ENCODE assay signal across 27 cellular contexts in the genomic region with DNA sequence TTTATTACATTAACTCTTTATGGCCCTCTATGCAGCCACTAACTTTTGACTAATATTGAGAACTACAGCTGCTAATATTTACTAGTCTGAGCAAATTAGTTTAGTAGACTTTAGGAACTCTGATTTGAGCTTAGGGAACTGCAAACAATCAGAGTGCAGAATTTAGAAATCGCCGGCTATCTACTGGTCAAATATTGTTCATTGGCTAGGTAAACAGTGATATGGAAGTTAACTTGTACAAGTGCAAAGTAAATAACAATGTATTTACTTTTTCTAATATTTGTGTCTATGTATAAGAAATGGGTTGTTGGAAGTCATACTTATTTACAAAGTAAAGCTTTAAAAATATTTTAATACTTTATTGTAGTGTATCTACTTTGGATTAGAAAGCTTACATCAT.
"Had no signal": no experiment of that assay in that cellular context is flagged by ENCODE, and none has a peak within 500 bp of the region (broad histone marks: within the 10 kb centered on the region; RNA-seq: fewer than 3 reads in every experiment).

No MANE protein-coding gene starts in this region.

- H3K4me3 Mint-ChIP-seq: activated B cell treated with CpG ODN at 0.5 μM for 24 hours; activated CD4-positive, alpha-beta memory T cell treated with anti-CD3 and anti-CD28 coated beads for 36 hours; activated CD4-positive, alpha-beta T cell treated with anti-CD3 and anti-CD28 coated beads, Interleukin-2, amount 10 ng/mL, durations not matched to agents 7 days and 5 days; activated naive CD8-positive, alpha-beta T cell; activated T-cell treated with anti-CD3 and anti-CD28 coated beads, Interleukin-2, amount 50 U/mL, for 4 hours; brain; central memory CD8-positive, alpha-beta T cell; T-cell had no signal

- H3K4me1 Mint-ChIP-seq: activated CD4-positive, alpha-beta T cell treated with anti-CD3 and anti-CD28 coated beads, Interleukin-2, amount 10 ng/mL, durations not matched to agents 7 days and 5 days; central memory CD8-positive, alpha-beta T cell had no signal

- H3K36me3 ChIP-seq: MG63 had no signal

- H3K27me3 Mint-ChIP-seq: activated B cell treated with CpG ODN at 0.5 μM for 24 hours; activated CD4-positive, alpha-beta memory T cell treated with anti-CD3 and anti-CD28 coated beads for 36 hours; activated CD4-positive, alpha-beta T cell treated with anti-CD3 and anti-CD28 coated beads, Interleukin-2, amount 10 ng/mL, durations not matched to agents 7 days and 5 days; activated naive CD8-positive, alpha-beta T cell; central memory CD8-positive, alpha-beta T cell had no signal

- H3K27ac ChIP-seq: KMS-11, PC-9 had no signal

- H3K4me3 ChIP-seq: MG63, PC-9 had no signal

- ATAC-seq: activated T-cell treated with anti-CD3 and anti-CD28 coated beads, Interleukin-2, amount 50 U/mL, for 4 hours; T-cell had no signal

- FAIRE-seq: TTC549 had no signal

- DNase-seq: activated B cell treated with CpG ODN at 0.5 μM for 24 hours; activated CD4-positive, alpha-beta memory T cell treated with anti-CD3 and anti-CD28 coated beads for 36 hours; activated CD4-positive, alpha-beta T cell treated with anti-CD3 and anti-CD28 coated beads for 1 hour; activated CD4-positive, alpha-beta T cell treated with anti-CD3 and anti-CD28 coated beads, Interleukin-2, amount 10 ng/mL, durations not matched to agents 7 days and 5 days; activated CD8-positive, alpha-beta memory T cell treated with anti-CD3 and anti-CD28 coated beads for 24 hours; activated effector memory CD4-positive, alpha-beta T cell treated with anti-CD3 and anti-CD28 coated beads, Interleukin-2, amount 50 U/mL, for 16 hours; activated naive CD4-positive, alpha-beta T cell treated with Interleukin-2 at 50 U/mL for 16 hours; activated T-cell treated with anti-CD3 and anti-CD28 coated beads, Interleukin-2, amount 50 U/mL, for 4 hours; amygdala; MG63; MV-4-11; NCI-H1092 treated with DMSO at 0.1 percent for 48 hours; NCI-H1417 treated with DMSO at 0.1 percent for 48 hours; NCI-H1930; NCI-H2171; NCI-H226; NCI-H524; PC-9; SIG-M5; T-cell; T-helper 2 cell; T1000 had no signal

- H2AFZ ChIP-seq: PC-9 had no signal

- H3K36me3 Mint-ChIP-seq: activated CD4-positive, alpha-beta memory T cell treated with anti-CD3 and anti-CD28 coated beads for 36 hours; activated naive CD8-positive, alpha-beta T cell; brain; T-cell had no signal

- H3K27ac Mint-ChIP-seq: activated B cell treated with CpG ODN at 0.5 μM for 24 hours; activated CD4-positive, alpha-beta memory T cell treated with anti-CD3 and anti-CD28 coated beads for 36 hours; activated CD4-positive, alpha-beta T cell treated with anti-CD3 and anti-CD28 coated beads, Interleukin-2, amount 10 ng/mL, durations not matched to agents 7 days and 5 days; activated naive CD8-positive, alpha-beta T cell; brain; T-cell had no signal

- H3K9ac ChIP-seq: KMS-11 had no signal

- H3K4me2 ChIP-seq: KMS-11, PC-9 had no signal

- H3K9me3 ChIP-seq: MG63 had no signal

- H3K9me3 Mint-ChIP-seq: activated B cell treated with CpG ODN at 0.5 μM for 24 hours; activated CD4-positive, alpha-beta memory T cell treated with anti-CD3 and anti-CD28 coated beads for 36 hours; activated CD4-positive, alpha-beta T cell treated with anti-CD3 and anti-CD28 coated beads, Interleukin-2, amount 10 ng/mL, durations not matched to agents 7 days and 5 days; activated T-cell treated with anti-CD3 and anti-CD28 coated beads, Interleukin-2, amount 50 U/mL, for 4 hours; brain; central memory CD8-positive, alpha-beta T cell; T-cell had no signal

- H3K27me3 ChIP-seq: MG63 had no signal
